ENCODE assay signal across 25 cellular contexts in the genomic region with DNA sequence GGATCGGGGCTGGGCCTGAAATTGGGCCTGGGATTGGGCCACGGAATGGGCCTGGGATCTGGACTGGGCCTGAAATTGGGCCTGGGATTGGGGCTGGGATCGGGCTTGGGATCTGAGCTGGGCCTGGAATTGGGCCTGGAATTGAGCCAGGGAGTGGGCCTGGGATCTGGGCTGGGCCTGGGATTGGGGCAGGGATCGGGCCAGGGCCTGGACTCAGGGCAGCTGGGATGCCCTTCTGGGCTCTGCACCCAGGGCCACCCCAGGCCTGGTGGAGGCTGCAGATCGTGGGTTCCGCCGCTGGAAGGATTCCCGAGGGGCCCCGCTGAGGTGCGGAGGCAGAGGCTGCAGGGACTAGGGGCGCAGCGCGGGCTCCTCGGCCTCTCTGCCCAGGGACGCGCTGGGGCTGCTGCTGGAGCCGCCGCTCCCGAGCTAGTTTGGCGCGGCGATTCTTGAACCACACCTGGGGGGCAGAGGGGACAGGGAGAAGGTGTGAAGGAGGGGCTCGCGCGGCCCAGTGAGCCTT. TPM values are rescaled to one million over a fixed set of nuclear protein-coding genes. Genes with fewer than 3 reads are reported as not detected.
DNase-seq lines count a peak whose midpoint lies in the region; ATAC-seq and TF ChIP-seq lines count a peak whose summit lies in the region.
"Had no signal": no experiment of that assay in that cellular context is flagged by ENCODE, and none has a peak within 500 bp of the region (broad histone marks: within the 10 kb centered on the region; RNA-seq: fewer than 3 reads in every experiment).

No MANE protein-coding gene starts in this region.

- H4K91ac ChIP-seq in neuronal stem cell (ENCODE audit: low read depth, low read length, poor library complexity), result no peak overlapping the region

- peaks cover 2% of the 10 kb centered on the region for H3K27me3 Mint-ChIP-seq in GM23338 (ENCODE audit: insufficient read depth, low read depth, poor library complexity)

- H3K9me2 ChIP-seq in GM23338 (ENCODE audit: insufficient read depth), result no peaks in the 10 kb centered on the region

- H3K9ac ChIP-seq in HUES6 (ENCODE audit: low read length) (peak overlapping the region; percentile 23), neuronal stem cell (ENCODE audit: low read depth, low read length, poor library complexity) (no peak overlapping the region)
- H3K9ac ChIP-seq: BLaER1, GM23248 had no signal

- no peak overlapping the region for H3K4me2 ChIP-seq in GM23338
- no peak overlapping the region for H3K4me2 ChIP-seq in neuronal stem cell (ENCODE audit: insufficient read depth, low read length, poor library complexity, severe bottlenecking)
- H3K4me2 ChIP-seq: BLaER1 had no signal

- no peaks in the 10 kb centered on the region for H3K79me2 ChIP-seq in GM23338 (replicated peaks; ENCODE audit: insufficient read depth)

- no peak overlapping the region for H2BK12ac ChIP-seq in neuronal stem cell (ENCODE audit: low read length)

- H2AFZ ChIP-seq in GM23338, result peak overlapping the region; percentile 96
- no peak overlapping the region for H2AFZ ChIP-seq in neuronal stem cell (ENCODE audit: low read length)
- H2AFZ ChIP-seq: GM23248 had no signal

- no peak overlapping the region for H3K4ac ChIP-seq in neuronal stem cell (ENCODE audit: low read length)

- H3K4me3 ChIP-seq in GM23338 (no peak overlapping the region), HUES6 (ENCODE audit: low read depth, low read length) (no peak overlapping the region), WERI-Rb-1 (ENCODE audit: low read depth, low read length) (no peak overlapping the region), neuronal stem cell (ENCODE audit: low read length in 2 of 2) (no peak overlapping the region), Peyer's patch (no peak overlapping the region)
- H3K4me3 ChIP-seq: BLaER1, GM12878, GM23248 had no signal

- peaks cover 3% of the 10 kb centered on the region; the same call in 2 of the 3 replicates for H3K9me3 Mint-ChIP-seq in GM23338

- no peak overlapping the region for H3K18ac ChIP-seq in neuronal stem cell (ENCODE audit: low read length)

- TF ChIP-seq CTCF in GM23338 (conservative IDR thresholded peaks at IDR 0.05; ENCODE audit: low read depth in 2 of 2), result no peak
- no peak for TF ChIP-seq CTCF in WERI-Rb-1 (IDR thresholded peaks at IDR 0.05; ENCODE audit: low read depth, low read length)
- no peak for TF ChIP-seq CTCF in Peyer's patch (IDR thresholded peaks at IDR 0.05)

- H3K79me1 ChIP-seq in neuronal stem cell (ENCODE audit: low read depth, low read length), result no peaks in the 10 kb centered on the region

- H3K9me3 ChIP-seq in HUES6 (ENCODE audit: control insufficient read depth, insufficient read depth, low read depth, low read length), result 0 out of 2 replicates have a peak, but pooled peaks cover 3% of the 10 kb centered on the region
- no peaks in the 10 kb centered on the region for H3K9me3 ChIP-seq in WERI-Rb-1 (ENCODE audit: severe bottlenecking)
- H3K9me3 ChIP-seq in neuronal stem cell (replicated peaks in 1 of 2; ENCODE audit: control insufficient read depth in 2 of 2, insufficient read depth in 1 of 2, low read depth in 1 of 2, low read length in 2 of 2), result no peaks in the 10 kb centered on the region
- no peaks in the 10 kb centered on the region for H3K9me3 ChIP-seq in Peyer's patch

- no peaks in the 10 kb centered on the region for H3K36me3 ChIP-seq in GM23338 (ENCODE audit: insufficient read depth)
- no peaks in the 10 kb centered on the region for H3K36me3 ChIP-seq in HUES6 (ENCODE audit: control insufficient read depth, insufficient read depth, low read length)
- no peaks in the 10 kb centered on the region for H3K36me3 ChIP-seq in WERI-Rb-1
- H3K36me3 ChIP-seq in neuronal stem cell (replicated peaks in 1 of 2; ENCODE audit: control insufficient read depth in 2 of 2, insufficient read depth in 2 of 2, low read length in 2 of 2), result no peaks in the 10 kb centered on the region
- H3K36me3 ChIP-seq in Peyer's patch, result no peaks in the 10 kb centered on the region
- H3K36me3 ChIP-seq: BLaER1 had no signal

- DNase-seq in GM23338 (ENCODE audit: low spot score), result no peak
- no peak for DNase-seq in WERI-Rb-1
- DNase-seq in neuronal stem cell (ENCODE audit: low spot score), result no peak
- DNase-seq in DMS 273 treated with DMSO at 0.1 percent for 48 hours (lab: John Stamatoyannopoulos, UW), result no peak
- DNase-seq in NCI-H69 (lab: John Stamatoyannopoulos, UW), result no peak
- no peak for DNase-seq in left lobe of liver (ENCODE audit: low spot score)
- DNase-seq in Peyer's patch, result no peak
- DNase-seq: 8988T; Calu3; CD4-positive, alpha-beta memory T cell; DMS53; DND-41; EL; GM23248; H9; KBM-7 had no signal

- no peak overlapping the region for H3K23ac ChIP-seq in neuronal stem cell (ENCODE audit: low read depth, low read length, poor library complexity)

- H3K4me3 Mint-ChIP-seq in GM23338, result no peak overlapping the region
- H3K4me3 Mint-ChIP-seq: CD14-positive monocyte; CD4-positive, alpha-beta memory T cell; H9; IgD-negative memory B cell had no signal

- H3K27me3 ChIP-seq in GM23338 (ENCODE audit: insufficient read depth), result no peaks in the 10 kb centered on the region
- H3K27me3 ChIP-seq in HUES6 (ENCODE audit: control insufficient read depth, insufficient read depth, low read length), result no peaks in the 10 kb centered on the region
- no peaks in the 10 kb centered on the region for H3K27me3 ChIP-seq in WERI-Rb-1 (ENCODE audit: insufficient read depth, low read depth, severe bottlenecking)
- H3K27me3 ChIP-seq in neuronal stem cell (ENCODE audit: control insufficient read depth in 3 of 3, insufficient read depth in 3 of 3, low read depth in 1 of 3, low read length in 3 of 3), result peaks cover 0 to 2% (median 0%) of the 10 kb centered on the region in 3 experiments
- no peaks in the 10 kb centered on the region for H3K27me3 ChIP-seq in Peyer's patch
- H3K27me3 ChIP-seq: BLaER1 had no signal

- no peaks in the 10 kb centered on the region for H3K36me3 Mint-ChIP-seq in GM23338 (ENCODE audit: low read depth)
- H3K36me3 Mint-ChIP-seq: CD14-positive monocyte, IgD-negative memory B cell had no signal

- ATAC-seq in GM23338, result peak; percentile 77
- ATAC-seq in left lobe of liver, result no peak
- ATAC-seq: GM12878 had no signal

- H2BK5ac ChIP-seq in neuronal stem cell (ENCODE audit: low read length), result no peak overlapping the region

- no peaks in the 10 kb centered on the region for H3F3A ChIP-seq in GM23338 (replicated peaks; ENCODE audit: low read depth)

- peak overlapping the region; percentile 43 for H4K8ac ChIP-seq in neuronal stem cell (ENCODE audit: low read depth, low read length)

- H2BK120ac ChIP-seq in neuronal stem cell (ENCODE audit: low read depth, low read length), result no peak overlapping the region

- H3K4me1 ChIP-seq in GM23338 (ENCODE audit: insufficient read depth) (no peaks in the 10 kb centered on the region), HUES6 (ENCODE audit: control insufficient read depth, insufficient read depth, low read length) (no peaks in the 10 kb centered on the region), neuronal stem cell (ENCODE audit: control insufficient read depth in 2 of 2, insufficient read depth in 1 of 2, low read depth in 1 of 2, low read length in 2 of 2) (no peaks in the 10 kb centered on the region), Peyer's patch (no peaks in the 10 kb centered on the region)
- H3K4me1 ChIP-seq: BLaER1 had no signal

- no peak overlapping the region for H3K14ac ChIP-seq in neuronal stem cell (ENCODE audit: low read length)

- no peaks in the 10 kb centered on the region for H4K20me1 ChIP-seq in GM23338 (replicated peaks; ENCODE audit: insufficient read depth)
- H4K20me1 ChIP-seq: BLaER1 had no signal

- H3K27ac ChIP-seq in GM23338 (ENCODE audit: low read depth) (no peak overlapping the region), HUES6 (ENCODE audit: low read depth, low read length) (no peak overlapping the region), WERI-Rb-1 (peak overlapping the region; percentile 31; the same call in 1 of the 2 replicates), neuronal stem cell (replicated peaks; ENCODE audit: low read length) (no peak overlapping the region), Peyer's patch (no peak overlapping the region)
- H3K27ac ChIP-seq: BLaER1, GM23248 had no signal

- H3K4me1 Mint-ChIP-seq in GM23338, result no peaks in the 10 kb centered on the region
- H3K4me1 Mint-ChIP-seq: CD14-positive monocyte; CD4-positive, alpha-beta memory T cell; IgD-negative memory B cell had no signal

- H2BK15ac ChIP-seq in neuronal stem cell (ENCODE audit: low read length), result no peak overlapping the region

- no peak for TF ChIP-seq POLR2A in Peyer's patch (IDR thresholded peaks at IDR 0.05)

- peak overlapping the region; percentile 83 for H2AK5ac ChIP-seq in neuronal stem cell (ENCODE audit: low read depth, low read length)

- H3K27ac Mint-ChIP-seq in GM23338, result no peak overlapping the region
- H3K27ac Mint-ChIP-seq: CD14-positive monocyte; CD4-positive, alpha-beta memory T cell; H9; IgD-negative memory B cell had no signal

- WGBS in neuronal stem cell (ENCODE audit: extremely low coverage in 2 of 2, insufficient read length in 2 of 2, insufficient replicate concordance in 1 of 2), 2 donors, result no CpG with 5 or more reads among the region's 25 CpGs

RNA-seq across cellular contexts. Expression of a gene that starts 1.8 kb away (rescaled TPM):
- 0.19 and 0.28 TPM in 2 replicates for total RNA-seq in GM23338 (2014; rRNA removed; shearing (Covaris generic))
- polyA plus RNA-seq in GM23338 (2016; fragmentation: Nextera tagmentation; extraction: Ambion mirVana), result 0.14 TPM in 1 of 2 replicates, not detected in the other
- not detected for polyA plus RNA-seq in neuronal stem cell (2013, experiment 1 of 2)
- not detected for polyA plus RNA-seq in neuronal stem cell (2013, experiment 2 of 2)
- not detected for total RNA-seq in left lobe of liver
- total RNA-seq in Peyer's patch, result not detected
- total RNA-seq: A673; Calu3; CD4-positive, alpha-beta memory T cell; G401; GM12878; GM23248; H9; HT-29 had no signal
- polyA plus RNA-seq: AG04450; CD14-positive monocyte; CD4-positive, alpha-beta memory T cell; GM12878; GM23248; IgD-negative memory B cell had no signal

RNA-seq across cellular contexts. Expression of a gene that starts 19.2 kb away (rescaled TPM):
- total RNA-seq in GM23338 (2014; rRNA removed; shearing (Covaris generic)), result not detected in 2 replicates
- 0.07 and 0.15 TPM in 2 replicates for polyA plus RNA-seq in GM23338 (2016; fragmentation: Nextera tagmentation; extraction: Ambion mirVana)
- 0.14 TPM for polyA plus RNA-seq in neuronal stem cell (2013, experiment 1 of 2)
- 0.08 TPM for polyA plus RNA-seq in neuronal stem cell (2013, experiment 2 of 2)
- total RNA-seq in left lobe of liver (not detected), Peyer's patch (not detected)
- total RNA-seq: A673; Calu3; CD4-positive, alpha-beta memory T cell; GM12878; GM23248; HT-29 had no signal
- polyA plus RNA-seq: AG04450; CD14-positive monocyte; CD4-positive, alpha-beta memory T cell; GM12878; GM23248; IgD-negative memory B cell had no signal

RNA-seq across cellular contexts. Expression of a gene that starts 24.1 kb away (rescaled TPM):
- 524 and 558 TPM in 2 replicates for total RNA-seq in GM23338 (2014; rRNA removed; shearing (Covaris generic))
- 811 and 820 TPM in 2 replicates for polyA plus RNA-seq in GM23338 (2016; fragmentation: Nextera tagmentation; extraction: Ambion mirVana)
- 198 TPM for polyA plus RNA-seq in neuronal stem cell (2013, experiment 1 of 2)
- polyA plus RNA-seq in neuronal stem cell (2013, experiment 2 of 2), result 189 TPM
- total RNA-seq in left lobe of liver (62.9 TPM), Peyer's patch (100 to 1,000 TPM; 247 to 321 (median 276) TPM)

RNA-seq across cellular contexts. Expression of a gene that starts 56.5 kb away (rescaled TPM):
- not detected in 2 replicates for total RNA-seq in GM23338 (2014; rRNA removed; shearing (Covaris generic))
- not detected in 2 replicates for polyA plus RNA-seq in GM23338 (2016; fragmentation: Nextera tagmentation; extraction: Ambion mirVana)
- polyA plus RNA-seq in neuronal stem cell (2013, experiment 1 of 2), result not detected
- polyA plus RNA-seq in neuronal stem cell (2013, experiment 2 of 2), result not detected
- total RNA-seq in left lobe of liver (not detected), Peyer's patch (not detected)
- total RNA-seq: A673; Calu3; CD4-positive, alpha-beta memory T cell; G401; GM12878; GM23248; H9; HT-29 had no signal
- polyA plus RNA-seq: AG04450; CD14-positive monocyte; CD4-positive, alpha-beta memory T cell; GM12878; GM23248; IgD-negative memory B cell had no signal

RNA-seq across cellular contexts. Expression of a gene that starts 57.2 kb away (rescaled TPM):
- 151 and 167 TPM in 2 replicates for total RNA-seq in GM23338 (2014; rRNA removed; shearing (Covaris generic))
- polyA plus RNA-seq in GM23338 (2016; fragmentation: Nextera tagmentation; extraction: Ambion mirVana), result 192 and 211 TPM in 2 replicates
- 401 TPM for polyA plus RNA-seq in neuronal stem cell (2013, experiment 1 of 2)
- 405 TPM for polyA plus RNA-seq in neuronal stem cell (2013, experiment 2 of 2)
- 80.3 TPM for total RNA-seq in left lobe of liver
- total RNA-seq in Peyer's patch, result 100 to 1,000 TPM in 3 of 4 donors, 10 to 100 TPM in 1; 86.2 to 179 (median 159) TPM
